12 cellular contexts compared by ENCODE assay signal in the genomic region with DNA sequence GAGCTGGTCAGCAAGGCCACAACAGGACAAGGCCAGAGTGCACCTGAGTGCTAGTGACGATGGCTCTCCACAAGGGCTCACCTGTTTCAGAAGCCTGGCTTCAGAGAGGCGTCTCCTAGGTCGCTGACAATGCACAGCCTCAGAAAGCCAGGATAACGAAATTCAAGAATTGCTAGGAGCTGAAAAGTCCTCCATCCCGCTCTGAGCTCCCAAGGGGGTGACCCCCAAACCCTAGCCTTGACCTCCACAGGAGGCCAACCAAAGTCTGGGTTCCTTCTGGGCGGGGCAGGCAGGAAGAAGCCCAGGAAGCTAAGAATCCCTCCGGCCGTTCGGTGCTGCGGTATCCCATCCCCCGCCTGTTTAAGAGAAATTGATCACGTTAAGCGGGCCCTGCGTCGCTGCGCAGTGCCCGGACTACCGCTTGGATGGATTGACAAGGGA.
DNase-seq lines count a peak whose midpoint lies in the region; ATAC-seq and TF ChIP-seq lines count a peak whose summit lies in the region.
"Had no signal": no experiment of that assay in that cellular context is flagged by ENCODE, and none has a peak within 500 bp of the region (broad histone marks: within the 10 kb centered on the region; RNA-seq: fewer than 3 reads in every experiment).

No MANE protein-coding gene starts in this region.

- H3K9ac ChIP-seq in ES-I3 (ENCODE audit: low read depth, low read length) = peak overlapping the region; percentile 41; the same call in 1 of the 2 replicates
- no peak overlapping the region for H3K9ac ChIP-seq in parathyroid adenoma

- no peak for ATAC-seq in GM21390 (IDR thresholded peaks at IDR 0.05; ENCODE audit: unreplicated experiment)
- no peak for ATAC-seq in HG03039 (IDR thresholded peaks at IDR 0.05; ENCODE audit: unreplicated experiment)
- ATAC-seq: HCT116 had no signal

- no peaks in the 10 kb centered on the region for H3K79me2 ChIP-seq in parathyroid adenoma

- H3K27ac Mint-ChIP-seq in activated T-cell treated with anti-CD3 and anti-CD28 coated beads, Interleukin-2, amount 50 U/mL, for 24 hours = no peak overlapping the region

- H3K27ac ChIP-seq in parathyroid adenoma = no peak overlapping the region

- H3K27me3 Mint-ChIP-seq in activated T-cell treated with anti-CD3 and anti-CD28 coated beads, Interleukin-2, amount 50 U/mL, for 24 hours = peaks cover 83% of the 10 kb centered on the region

- peak overlapping the region; percentile 85 for H3K4me3 Mint-ChIP-seq in activated T-cell treated with anti-CD3 and anti-CD28 coated beads, Interleukin-2, amount 50 U/mL, for 24 hours

- no peak overlapping the region for H2AFZ ChIP-seq in parathyroid adenoma

- DNase-seq in activated T-cell treated with anti-CD3 and anti-CD28 coated beads, Interleukin-2, amount 50 U/mL, for 24 hours = peak; percentile 36
- DNase-seq in fibroblast of pulmonary artery (ENCODE audit: low read depth) = no peak
- DNase-seq in hepatic stellate cell (ENCODE audit: low spot score) = no peak
- no peak for DNase-seq in CD1c-positive myeloid dendritic cell (ENCODE audit: extremely low spot score)
- DNase-seq: DMS153, NCI-H2171 treated with DMSO at 0.1 percent for 48 hours, SW 1271 had no signal

- H3K4me1 Mint-ChIP-seq in activated T-cell treated with anti-CD3 and anti-CD28 coated beads, Interleukin-2, amount 50 U/mL, for 24 hours (ENCODE audit: low read depth) = peaks cover 58% of the 10 kb centered on the region

- no peaks in the 10 kb centered on the region for H3K9me3 Mint-ChIP-seq in activated T-cell treated with anti-CD3 and anti-CD28 coated beads, Interleukin-2, amount 50 U/mL, for 24 hours

- H3K4me1 ChIP-seq in ES-I3 (ENCODE audit: insufficient read depth, low read length) = peaks cover 17% of the 10 kb centered on the region
- no peaks in the 10 kb centered on the region for H3K4me1 ChIP-seq in parathyroid adenoma

- no peak for TF ChIP-seq CTCF in fibroblast of pulmonary artery (IDR thresholded peaks at IDR 0.05; ENCODE audit: low read length, missing control alignments)
- no peak for TF ChIP-seq CTCF in parathyroid adenoma (IDR thresholded peaks at IDR 0.05)

- peaks cover 2% of the 10 kb centered on the region for H3K36me3 Mint-ChIP-seq in activated T-cell treated with anti-CD3 and anti-CD28 coated beads, Interleukin-2, amount 50 U/mL, for 24 hours (ENCODE audit: low read depth)

- peak overlapping the region; percentile 85 for H3K4me2 ChIP-seq in parathyroid adenoma (ENCODE audit: low read length)

- H3K4me3 ChIP-seq in fibroblast of pulmonary artery (replicated peaks; ENCODE audit: low read depth, low read length) = peak overlapping the region; percentile 76
- peak overlapping the region; percentile 59 for H3K4me3 ChIP-seq in parathyroid adenoma (ENCODE audit: low read depth, low read length)

- H3K36me3 ChIP-seq in ES-I3 (ENCODE audit: insufficient read depth, low read length) (no peaks in the 10 kb centered on the region), parathyroid adenoma (ENCODE audit: control insufficient read depth, insufficient read depth, low read length) (no peaks in the 10 kb centered on the region)

- peaks cover 6% of the 10 kb centered on the region for H3K27me3 ChIP-seq in parathyroid adenoma (ENCODE audit: control insufficient read depth, insufficient read depth, low read length)

- H3K9me3 ChIP-seq in ES-I3 (ENCODE audit: control insufficient read depth, insufficient read depth, low read length) (no peaks in the 10 kb centered on the region; the same call in 1 of the 2 replicates), parathyroid adenoma (ENCODE audit: control insufficient read depth, low read length) (no peaks in the 10 kb centered on the region)
